Comparison of ENCODE assay signal across 3 cellular contexts in genomic region chr4:85509882-85510631, GRCh38.
TF ChIP-seq lines count a peak whose summit lies in the region.

No MANE protein-coding gene starts in this region.

TF ChIP-seq in GM12878, 131 proteins besides CTCF, POLR2A, EP300 and RAD21:
- TF ChIP-seq ETV6 (conservative IDR thresholded peaks at IDR 0.05 in 1 of 2, IDR thresholded peaks at IDR 0.05 in 1 of 2; ENCODE audit: borderline replicate concordance in 1 of 2, low read depth in 1 of 2) = no peak
- TF ChIP-seq SMC3 (IDR thresholded peaks at IDR 0.05; ENCODE audit: borderline replicate concordance, low read length) = no peak
- no peak for TF ChIP-seq NR2C1 (IDR thresholded peaks at IDR 0.05)
- TF ChIP-seq STAT1 (conservative IDR thresholded peaks at IDR 0.05) = no peak
- no peak for TF ChIP-seq PML (IDR thresholded peaks at IDR 0.05; ENCODE audit: low read length)
- no peak for TF ChIP-seq SRF (IDR thresholded peaks at IDR 0.05; ENCODE audit: low read depth in 2 of 2, low read length in 2 of 2)
- TF ChIP-seq BACH1 (IDR thresholded peaks at IDR 0.05; ENCODE audit: borderline replicate concordance) = no peak
- TF ChIP-seq YBX1 (IDR thresholded peaks at IDR 0.05) = no peak
- no peak for TF ChIP-seq CBFB (IDR thresholded peaks at IDR 0.05; ENCODE audit: low read depth)
- no peak for TF ChIP-seq FOXK2 (IDR thresholded peaks at IDR 0.05)
- TF ChIP-seq RB1 (IDR thresholded peaks at IDR 0.05; ENCODE audit: borderline replicate concordance) = no peak
- TF ChIP-seq BMI1 (IDR thresholded peaks at IDR 0.05; ENCODE audit: borderline replicate concordance) = no peak
- TF ChIP-seq TCF12 (IDR thresholded peaks at IDR 0.05; ENCODE audit: low read depth, low read length) = no peak
- TF ChIP-seq YY1 (IDR thresholded peaks at IDR 0.05; ENCODE audit: low read depth, low read length) = no peak
- TF ChIP-seq HSF1 (IDR thresholded peaks at IDR 0.05; ENCODE audit: low read depth, low read length) = no peak
- TF ChIP-seq NRF1 (conservative IDR thresholded peaks at IDR 0.05; ENCODE audit: low read depth, low read length) = no peak

TF ChIP-seq in liver, 16 proteins besides CTCF, POLR2A, EP300 and RAD21:
- TF ChIP-seq HNF4A (conservative IDR thresholded peaks at IDR 0.05) (peak; percentile 55 to 74), MAX (IDR thresholded peaks at IDR 0.05) (no peak)

TF ChIP-seq in GM12891, 5 proteins besides CTCF, POLR2A, EP300 and RAD21:
- no peak for TF ChIP-seq TAF1 (IDR thresholded peaks at IDR 0.05; ENCODE audit: low read depth, low read length)
- no peak for TF ChIP-seq PAX5 (IDR thresholded peaks at IDR 0.05; ENCODE audit: insufficient read depth, low read length, severe bottlenecking)
- no peak for TF ChIP-seq SPI1 (IDR thresholded peaks at IDR 0.05; ENCODE audit: low read depth, low read length)
- no peak for TF ChIP-seq POLR2AphosphoS5 (IDR thresholded peaks at IDR 0.05; ENCODE audit: low read depth, low read length)
- TF ChIP-seq POU2F2 (IDR thresholded peaks at IDR 0.05; ENCODE audit: low read depth, low read length) = no peak
